ENCODE assay signal across 1 cellular context in genomic region chr4:74097631-74098550, GRCh38.
TF ChIP-seq lines count a peak whose summit lies in the region.

No MANE protein-coding gene starts in this region.

TF ChIP-seq in K562, 482 proteins besides CTCF, POLR2A, EP300 and RAD21 (continued from another document):
- TF ChIP-seq GATAD2A (IDR thresholded peaks at IDR 0.05) (no peak), FOXK1 (CRISPR knock-in tag; IDR thresholded peaks at IDR 0.05; ENCODE audit: borderline replicate concordance) (0 out of 2 replicates have a peak, but pooled peaks have one; percentile 12), CEBPB (tag; IDR thresholded peaks at IDR 0.05) (peak; percentile 61; the same call in 1 of the 2 replicates), PPARD (CRISPR knock-in tag; IDR thresholded peaks at IDR 0.05) (no peak), ZBTB43 (CRISPR knock-in tag; IDR thresholded peaks at IDR 0.05) (no peak), TEAD4 (IDR thresholded peaks at IDR 0.05; ENCODE audit: low read length) (peak; percentile 19; the same call in 1 of the 2 replicates), TEAD4 (CRISPR knock-in tag; IDR thresholded peaks at IDR 0.05; ENCODE audit: borderline replicate concordance) (no peak), KLF16 (IDR thresholded peaks at IDR 0.05) (no peak), PML (IDR thresholded peaks at IDR 0.05; ENCODE audit: low read length) (peak; percentile 46), PHB2 (IDR thresholded peaks at IDR 0.05; ENCODE audit: low read depth) (no peak)
